ENCODE assay signal across 29 cellular contexts in the genomic region with DNA sequence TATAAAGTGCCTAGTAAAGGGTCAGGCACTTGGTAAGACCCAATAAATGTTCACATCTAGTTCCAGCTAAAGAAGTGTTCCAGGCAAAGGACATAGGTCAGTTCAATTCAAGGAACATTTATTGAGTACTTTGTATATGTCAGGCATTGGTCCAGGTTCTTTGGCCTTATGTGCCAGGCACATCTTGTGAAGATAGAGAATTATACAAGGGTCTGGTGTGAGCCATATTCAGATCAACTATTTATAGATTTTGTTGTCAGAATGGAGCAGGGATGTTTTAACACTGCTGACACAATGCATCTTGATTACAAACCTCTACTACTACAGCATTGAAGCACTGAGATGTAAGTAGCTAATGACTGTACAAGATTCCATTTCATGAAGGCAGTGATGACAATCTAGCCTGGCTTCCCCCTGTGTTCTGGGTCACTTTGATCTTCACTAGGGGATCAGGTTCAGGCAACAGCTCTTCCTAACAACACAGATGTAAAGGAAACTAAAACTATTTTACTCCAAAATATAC. TPM values are rescaled to one million over a fixed set of nuclear protein-coding genes. Genes with fewer than 3 reads are reported as not detected.
"Had no signal": no experiment of that assay in that cellular context is flagged by ENCODE, and none has a peak within 500 bp of the region (broad histone marks: within the 10 kb centered on the region; RNA-seq: fewer than 3 reads in every experiment).

No MANE protein-coding gene starts in this region.

- H3K36me3 Mint-ChIP-seq: stimulated activated effector memory CD8-positive, alpha-beta T cell treated with anti-CD3 and anti-CD28 coated beads, Interleukin-12 subunit alpha, Interleukin-12 subunit beta, amount 100 ng/mL, for 72 hours; stimulated activated memory B cell treated with anti-CD40 and anti-IgM and Interleukin-4, amounts not matched to agents 10 μg/mL and 1 μg/mL and 100 μg/mL, for 72 hours; stimulated activated naive B cell treated with anti-CD40 and anti-IgM and Interleukin-4, amounts not matched to agents 10 μg/mL and 1 μg/mL and 100 μg/mL, for 72 hours; type B pancreatic cell had no signal

- H3K27me3 Mint-ChIP-seq: type B pancreatic cell had no signal

- H3K27ac ChIP-seq: stomach, suprapubic skin, testis, thoracic aorta, thyroid gland, tibial artery, tibial nerve, transverse colon, upper lobe of left lung, upper lobe of right lung, uterus, vagina had no signal

- H3K27me3 ChIP-seq: stomach, suprapubic skin, testis, thyroid gland, tibial artery, tibial nerve, transverse colon, upper lobe of left lung, upper lobe of right lung, uterus, vagina had no signal

- H3K4me3 ChIP-seq: stomach, suprapubic skin, testis, thoracic aorta, thyroid gland, tibial artery, tibial nerve, transverse colon, upper lobe of left lung, upper lobe of right lung, uterus, vagina had no signal

- H3K4me1 Mint-ChIP-seq: stimulated activated effector memory CD8-positive, alpha-beta T cell treated with anti-CD3 and anti-CD28 coated beads, Interleukin-12 subunit alpha, Interleukin-12 subunit beta, amount 100 ng/mL, for 72 hours; stimulated activated memory B cell treated with anti-CD40 and anti-IgM and Interleukin-4, amounts not matched to agents 10 μg/mL and 1 μg/mL and 100 μg/mL, for 72 hours; stimulated activated naive B cell treated with anti-CD40 and anti-IgM and Interleukin-4, amounts not matched to agents 10 μg/mL and 1 μg/mL and 100 μg/mL, for 72 hours had no signal

- FAIRE-seq: urothelium cell line had no signal

- H3K27ac Mint-ChIP-seq: stimulated activated effector memory CD8-positive, alpha-beta T cell treated with anti-CD3 and anti-CD28 coated beads, Interleukin-12 subunit alpha, Interleukin-12 subunit beta, amount 100 ng/mL, for 72 hours; stimulated activated memory B cell treated with anti-CD40 and anti-IgM and Interleukin-4, amounts not matched to agents 10 μg/mL and 1 μg/mL and 100 μg/mL, for 72 hours; stimulated activated naive B cell treated with anti-CD40 and anti-IgM and Interleukin-4, amounts not matched to agents 10 μg/mL and 1 μg/mL and 100 μg/mL, for 72 hours; stimulated activated naive CD8-positive, alpha-beta T cell treated with anti-CD3 and anti-CD28 coated beads, Interleukin-15, amount 100 ng/mL, for 72 hours; stimulated activated naive CD8-positive, alpha-beta T cell treated with anti-CD3 and anti-CD28 coated beads, Interleukin-15, Interleukin-2, amounts not matched to agents 100 ng/mL and 50 ng/mL, for 24 hours; type B pancreatic cell had no signal

- H3K9me3 ChIP-seq: stomach, testis, thoracic aorta, thyroid gland, tibial artery, transverse colon, upper lobe of left lung, upper lobe of right lung, uterus, vagina had no signal

- H3K36me3 ChIP-seq: stomach, suprapubic skin, thoracic aorta, thyroid gland, tibial artery, tibial nerve, transverse colon, upper lobe of left lung, upper lobe of right lung, uterus, vagina had no signal

- H3K4me3 Mint-ChIP-seq: stimulated activated effector memory CD8-positive, alpha-beta T cell treated with anti-CD3 and anti-CD28 coated beads, Interleukin-12 subunit alpha, Interleukin-12 subunit beta, amount 100 ng/mL, for 72 hours; stimulated activated memory B cell treated with anti-CD40 and anti-IgM and Interleukin-4, amounts not matched to agents 10 μg/mL and 1 μg/mL and 100 μg/mL, for 72 hours; stimulated activated naive B cell treated with anti-CD40 and anti-IgM and Interleukin-4, amounts not matched to agents 10 μg/mL and 1 μg/mL and 100 μg/mL, for 72 hours; stimulated activated naive CD8-positive, alpha-beta T cell treated with anti-CD3 and anti-CD28 coated beads, Interleukin-15, amount 100 ng/mL, for 72 hours; stimulated activated naive CD8-positive, alpha-beta T cell treated with anti-CD3 and anti-CD28 coated beads, Interleukin-15, Interleukin-2, amounts not matched to agents 100 ng/mL and 50 ng/mL, for 24 hours; type B pancreatic cell had no signal

- DNase-seq: stimulated activated CD4-positive, alpha-beta T cell treated with anti-CD3 and anti-CD28 coated beads, Interleukin-2, amount 100 ng/mL, for 48 hours; stimulated activated CD4-positive, alpha-beta T cell treated with anti-CD3 and anti-CD28 coated beads, Interleukin-4, amount 100 ng/mL, for 1 hour; stimulated activated CD4-positive, alpha-beta T cell treated with anti-CD3 and anti-CD28 coated beads, Interleukin-4, amount 100 ng/mL, for 24 hours; stimulated activated CD4-positive, alpha-beta T cell treated with anti-CD3 and anti-CD28 coated beads, Interleukin-4, amount 100 ng/mL, for 4 hours; stimulated activated CD8-positive, alpha-beta memory T cell treated with anti-CD3 and anti-CD28 coated beads, Interleukin-4, amount 100 ng/mL, for 48 hours; stimulated activated naive B cell treated with anti-CD40 and anti-IgM and Interleukin-4, amounts not matched to agents 10 μg/mL and 1 μg/mL and 100 μg/mL, for 72 hours; stimulated activated naive CD4-positive, alpha-beta T cell; stimulated activated naive CD4-positive, alpha-beta T cell treated with Interleukin-2 at 50 U/mL for 16 hours; stimulated activated naive CD8-positive, alpha-beta T cell treated with anti-CD3 and anti-CD28 coated beads, Interleukin-15, amount 100 ng/mL, for 72 hours; stimulated activated naive CD8-positive, alpha-beta T cell treated with anti-CD3 and anti-CD28 coated beads, Interleukin-15, Interleukin-2, amounts not matched to agents 100 U/mL and 50 U/mL, for 24 hours; stomach; substantia nigra; testis; thyroid gland; tibial artery; transverse colon; trophoblast cell; upper lobe of left lung; upper lobe of right lung; uterus had no signal

- H3K4me1 ChIP-seq: stomach, suprapubic skin, testis, thyroid gland, tibial artery, tibial nerve, transverse colon, upper lobe of left lung, upper lobe of right lung, uterus, vagina had no signal

- ATAC-seq: stimulated activated effector memory CD8-positive, alpha-beta T cell treated with anti-CD3 and anti-CD28 coated beads, Interleukin-12 subunit alpha, Interleukin-12 subunit beta, amount 100 ng/mL, for 72 hours; stimulated activated memory B cell treated with anti-CD40 and anti-IgM and Interleukin-4, amounts not matched to agents 10 μg/mL and 1 μg/mL and 100 μg/mL, for 72 hours; stimulated activated naive B cell treated with anti-CD40 and anti-IgM and Interleukin-4, amounts not matched to agents 10 μg/mL and 1 μg/mL and 100 μg/mL, for 72 hours; stimulated activated naive CD8-positive, alpha-beta T cell treated with anti-CD3 and anti-CD28 coated beads, Interleukin-15, amount 100 ng/mL, for 72 hours; stimulated activated naive CD8-positive, alpha-beta T cell treated with anti-CD3 and anti-CD28 coated beads, Interleukin-15, Interleukin-2, amounts not matched to agents 100 U/mL and 50 U/mL, for 24 hours; upper lobe of right lung had no signal

- H3K9me3 Mint-ChIP-seq: stimulated activated naive B cell treated with anti-CD40 and anti-IgM and Interleukin-4, amounts not matched to agents 10 μg/mL and 1 μg/mL and 100 μg/mL, for 72 hours; stimulated activated naive CD8-positive, alpha-beta T cell treated with anti-CD3 and anti-CD28 coated beads, Interleukin-15, amount 100 ng/mL, for 72 hours had no signal

RNA-seq across cellular contexts. Expression of gene MSTN, which starts 18.1 kb away (rescaled TPM):
- total RNA-seq: upper lobe of right lung had no signal
